Comparison of ENCODE assay signal across 18 cellular contexts in genomic region chr22:23122216-23122957, GRCh38. TPM values are rescaled to one million over a fixed set of nuclear protein-coding genes. Genes with fewer than 3 reads are reported as not detected.
DNase-seq lines count a peak whose midpoint lies in the region; ATAC-seq, FAIRE-seq and TF ChIP-seq lines count a peak whose summit lies in the region.
"Had no signal": no experiment of that assay in that cellular context is flagged by ENCODE, and none has a peak within 500 bp of the region (broad histone marks: within the 10 kb centered on the region; RNA-seq: fewer than 3 reads in every experiment).

No MANE protein-coding gene starts in this region.

- peaks cover 26% of the 10 kb centered on the region for H3K9me1 ChIP-seq in K562 (ENCODE audit: control insufficient read depth, insufficient read depth, low read length)

- H3K27me3 ChIP-seq in BLaER1, result no peaks in the 10 kb centered on the region
- H3K27me3 ChIP-seq in K562 (ENCODE audit: control insufficient read depth in 2 of 2, insufficient read depth in 2 of 2, low read length in 2 of 2), result peaks cover 50 to 95% of the 10 kb centered on the region in 2 experiments
- no peaks in the 10 kb centered on the region for H3K27me3 ChIP-seq in layer of hippocampus (ENCODE audit: control insufficient read depth, insufficient read depth, low read length)
- H3K27me3 ChIP-seq in lower lobe of right lung (ENCODE audit: low read depth), result no peaks in the 10 kb centered on the region

- H2AFZ ChIP-seq in K562 (ENCODE audit: low read depth, low read length), result no peak overlapping the region

- no TSS peak for BruUV-seq in K562 (replicated peaks; lab: Mats Ljungman, UMichigan)

- intact Hi-C loops in K562 (cut with micrococcal nuclease), result loop anchor here (5.0 to 10.0 kb wide), 2 partner anchors 400 to 658 kb away; no protein-coding TSS in a partner anchor
- intact Hi-C loops in posterior cingulate gyrus (cut with DNase I), result loop anchor here (10.0 kb wide), 1 partner anchor 658 kb away; no protein-coding TSS in a partner anchor
- intact Hi-C loops in lower lobe of right lung (cut with DNase I), result loop anchor here (10.0 kb wide), 1 partner anchor 158 kb away; no protein-coding TSS in a partner anchor

- H3K9ac ChIP-seq in BLaER1, result no peak overlapping the region
- 0 out of 4 replicates have a peak overlapping the region, but pooled peaks of 1 of the 2 experiments have one; percentile 7 for H3K9ac ChIP-seq in K562 (ENCODE audit: insufficient read depth in 1 of 2, low read depth in 2 of 2, low read length in 2 of 2)

- no peak for TF ChIP-seq RAD21 in K562 (CRISPR knock-in tag; conservative IDR thresholded peaks at IDR 0.05 in 1 of 2, IDR thresholded peaks at IDR 0.05 in 1 of 2)

- CTCF ChIA-PET in K562 (lab: Yijun Ruan, JAX; ENCODE audit: low intra/inter-chr PET ratio), result interaction anchor here (0.8 to 12.0 kb wide), 2 partner anchors 163 to 167 kb away, joined by 3 to 549 read pairs; no protein-coding TSS in a partner anchor

- POLR2A ChIA-PET in K562 (lab: Yijun Ruan, JAX), result interaction anchor here (0.6 to 19.0 kb wide), 19 partner anchors 9 to 908 kb away, joined by 3 to 414 read pairs (median 4); partner anchors contain the start of gene RAB36

- H3K79me2 ChIP-seq in K562 (ENCODE audit: control insufficient read depth, insufficient read depth, low read length), result no peaks in the 10 kb centered on the region

- H3K4me1 ChIP-seq in BLaER1, result peaks cover 53% of the 10 kb centered on the region
- H3K4me1 ChIP-seq in K562 (replicated peaks in 1 of 2; ENCODE audit: control insufficient read depth in 2 of 2, insufficient read depth in 2 of 2, low read length in 2 of 2), result peaks cover 9 to 23% of the 10 kb centered on the region in 2 experiments; a peak in 4 of 5 replicates
- no peaks in the 10 kb centered on the region for H3K4me1 ChIP-seq in lower lobe of right lung
- H3K4me1 ChIP-seq: HAP-1 had no signal

- no peak for TF ChIP-seq POLR2A in K562 (conservative IDR thresholded peaks at IDR 0.05)

- no peak for TF ChIP-seq EP300 in K562 (IDR thresholded peaks at IDR 0.05; ENCODE audit: low read length)

- in situ Hi-C loops in K562 (cut with MboI), result no loop called here

- 1% methylated on average over 13 of the region's 13 CpGs for WGBS in K562 (ENCODE audit: insufficient coverage, low coverage, missing lambda C conversion rate)

- H3K9me3 ChIP-seq in BLaER1, result no peaks in the 10 kb centered on the region
- H3K9me3 ChIP-seq in K562 (replicated peaks; ENCODE audit: control insufficient read depth, insufficient read depth, low read depth, low read length), result no peaks in the 10 kb centered on the region
- no peaks in the 10 kb centered on the region for H3K9me3 ChIP-seq in lower lobe of right lung
- H3K9me3 ChIP-seq: HAP-1 had no signal

- H3K36me3 ChIP-seq in BLaER1 (peaks cover 27% of the 10 kb centered on the region; the same call in 1 of the 2 replicates), K562 (ENCODE audit: control insufficient read depth, insufficient read depth, low read length) (no peaks in the 10 kb centered on the region), lower lobe of right lung (no peaks in the 10 kb centered on the region)
- H3K36me3 ChIP-seq: HAP-1 had no signal

- H3K27ac ChIP-seq in BLaER1 (peak overlapping the region; percentile 4; the same call in 1 of the 2 replicates), K562 (ENCODE audit: extremely low read depth, low read depth, low read length) (no peak overlapping the region), layer of hippocampus (ENCODE audit: low read depth, low read length) (peak overlapping the region; percentile 74), lower lobe of right lung (no peak overlapping the region)

- TF ChIP-seq CTCF in K562 (IDR thresholded peaks at IDR 0.05 in 2 of 3, conservative IDR thresholded peaks at IDR 0.05 in 1 of 3; ENCODE audit: insufficient read depth in 2 of 3, low read depth in 1 of 3, low read length in 3 of 3) (no peak), lower lobe of right lung (IDR thresholded peaks at IDR 0.05) (no peak)

- no peak overlapping the region for H3K4me3 ChIP-seq in BLaER1
- no peak overlapping the region for H3K4me3 ChIP-seq in K562
- H3K4me3 ChIP-seq in lower lobe of right lung, result no peak overlapping the region
- H3K4me3 ChIP-seq: HAP-1 had no signal

- peak overlapping the region; percentile 67 for H3K4me2 ChIP-seq in BLaER1
- H3K4me2 ChIP-seq in K562 (ENCODE audit: insufficient read depth, low read length), result no peak overlapping the region

- H4K20me1 ChIP-seq in BLaER1 (peaks cover 7% of the 10 kb centered on the region; the same call in 1 of the 2 replicates), K562 (replicated peaks; ENCODE audit: control insufficient read depth, insufficient read depth, low read length) (peaks cover 76% of the 10 kb centered on the region)

- no peak for FAIRE-seq in K562 (lab: Jason Lieb, UNC)
- FAIRE-seq: G401.6 had no signal

- peak in 3 of 4 experiments; percentile 54 to 61 (median 58) for DNase-seq in K562 (ENCODE audit: extremely low read depth in 1 of 4, low spot score in 3 of 4)
- DNase-seq in posterior cingulate gyrus, result peak in 8 of 10 donors; percentile 18 to 93 (median 60)
- DNase-seq in NCI-H82 (lab: John Stamatoyannopoulos, UW), result no peak
- no peak for DNase-seq in H4 (ENCODE audit: low spot score)
- DNase-seq in lower lobe of right lung, result no peak
- DNase-seq: 8988T; CD4-positive, CD25-positive, alpha-beta regulatory T cell; COR-L47; DMS 273 treated with DMSO at 0.1 percent for 48 hours; NCI-H774; SIG-M5 had no signal

- ATAC-seq in K562 (no peak), GM19395 (IDR thresholded peaks at IDR 0.05; ENCODE audit: unreplicated experiment) (no peak), lower lobe of right lung (no peak)

RNA-seq across cellular contexts. Expression of gene RSPH14, which starts 19.4 kb away (rescaled TPM):
- total RNA-seq in K562 (2011; cell fraction: chromatin; rRNA removed; ENCODE audit: low replicate concordance), result not detected in 2 replicates
- total RNA-seq in K562 (2011; cell fraction: nucleolus; rRNA removed), result not detected in 2 replicates
- total RNA-seq in K562 (2011; cell fraction: nucleoplasm; rRNA removed), result not detected in 2 replicates
- total RNA-seq in K562 (2014; rRNA removed), result not detected in 2 replicates
- not detected in 2 replicates for total RNA-seq in K562 (2014; rRNA removed; fragmentation: Illumina TruSeq; extraction: Trizol)
- total RNA-seq in K562 (2015; rRNA removed; fragmentation: Illumina TruSeq; extraction: Trizol), result not detected in 2 replicates
- not detected in 2 replicates for total RNA-seq in K562 (2021)
- 0.24 TPM in 1 of 2 replicates, not detected in the other for polyA plus RNA-seq in K562 (2011; rRNA removed)
- not detected in 2 replicates for polyA plus RNA-seq in K562 (2011; cell fraction: cytosol; rRNA removed)
- polyA plus RNA-seq in K562 (2011; cell fraction: nucleus; rRNA removed), result 0.27 TPM in 1 of 2 replicates, not detected in the other
- not detected in 2 replicates for polyA plus RNA-seq in K562 (2012)
- not detected in 2 replicates for polyA plus RNA-seq in K562 (2014; fragmentation: Illumina TruSeq; extraction: Trizol)
- under 1 TPM in 1 of 2 experiments, not detected in 1; 0.35 TPM for polyA plus RNA-seq in K562 (2014; fragmentation: Nextera tagmentation; extraction: Ambion mirVana)
- polyA plus RNA-seq in K562 (2014; rRNA removed), result not detected in 2 replicates
- polyA minus RNA-seq in K562 (2011; rRNA and poly(A)+ RNA removed), result not detected in 2 replicates
- not detected in 2 replicates for polyA minus RNA-seq in K562 (2011; cell fraction: cytosol; rRNA and poly(A)+ RNA removed)
- not detected in 2 replicates for polyA minus RNA-seq in K562 (2011; cell fraction: nucleus; rRNA and poly(A)+ RNA removed)
- total RNA-seq in H4 (2014; rRNA removed; shearing (Covaris generic)), result not detected in 2 replicates
- 2.0 TPM for total RNA-seq in lower lobe of right lung
- total RNA-seq: CD4-positive, CD25-positive, alpha-beta regulatory T cell; NCI-H460; RPMI7951 had no signal

RNA-seq across cellular contexts. Expression of gene RAB36, which starts 22.9 kb away (rescaled TPM):
- total RNA-seq in K562 (2011; cell fraction: chromatin; rRNA removed; ENCODE audit: low replicate concordance), result not detected in 2 replicates
- total RNA-seq in K562 (2011; cell fraction: nucleolus; rRNA removed), result not detected in 2 replicates
- not detected in 2 replicates for total RNA-seq in K562 (2011; cell fraction: nucleoplasm; rRNA removed)
- total RNA-seq in K562 (2014; rRNA removed) (0.04 and 0.50 TPM in 2 replicates), K562 (2014; rRNA removed; fragmentation: Illumina TruSeq; extraction: Trizol) (not detected in 2 replicates), K562 (2015; rRNA removed; fragmentation: Illumina TruSeq; extraction: Trizol) (not detected in 2 replicates), K562 (2021) (0.09 TPM in 1 of 2 replicates, not detected in the other), lower lobe of right lung (9.6 TPM)
- polyA plus RNA-seq in K562 (2011; rRNA removed) (0.01 and 0.04 TPM in 2 replicates), K562 (2014; fragmentation: Illumina TruSeq; extraction: Trizol) (not detected in 2 replicates), K562 (2014; fragmentation: Nextera tagmentation; extraction: Ambion mirVana) (under 1 TPM; 0.04 to 0.08 TPM), K562 (2014; rRNA removed) (0.08 TPM in 1 of 2 replicates, not detected in the other)
- 0.58 TPM in 1 of 2 replicates, not detected in the other for polyA plus RNA-seq in K562 (2011; cell fraction: cytosol; rRNA removed)
- polyA plus RNA-seq in K562 (2011; cell fraction: nucleus; rRNA removed), result 0.06 TPM in 1 of 2 replicates, not detected in the other
- polyA plus RNA-seq in K562 (2012), result 0.08 and 0.18 TPM in 2 replicates
- 0.42 TPM in 1 of 2 replicates, not detected in the other for polyA minus RNA-seq in K562 (2011; rRNA and poly(A)+ RNA removed)
- polyA minus RNA-seq in K562 (2011; cell fraction: cytosol; rRNA and poly(A)+ RNA removed), result not detected in 2 replicates
- polyA minus RNA-seq in K562 (2011; cell fraction: nucleus; rRNA and poly(A)+ RNA removed), result 0.11 and 0.40 TPM in 2 replicates
- 3.0 and 3.7 TPM in 2 replicates for total RNA-seq in H4 (2014; rRNA removed; shearing (Covaris generic))

RNA-seq across cellular contexts. Expression of gene GNAZ, which starts 52.1 kb away (rescaled TPM):
- 0.79 and 1.2 TPM in 2 replicates for total RNA-seq in K562 (2011; cell fraction: chromatin; rRNA removed; ENCODE audit: low replicate concordance)
- 0.50 and 0.79 TPM in 2 replicates for total RNA-seq in K562 (2011; cell fraction: nucleolus; rRNA removed)
- 0.29 and 0.46 TPM in 2 replicates for total RNA-seq in K562 (2011; cell fraction: nucleoplasm; rRNA removed)
- 0.14 and 0.24 TPM in 2 replicates for total RNA-seq in K562 (2014; rRNA removed)
- total RNA-seq in K562 (2014; rRNA removed; fragmentation: Illumina TruSeq; extraction: Trizol), result 0.04 and 0.10 TPM in 2 replicates
- total RNA-seq in K562 (2015; rRNA removed; fragmentation: Illumina TruSeq; extraction: Trizol), result 0.04 and 0.11 TPM in 2 replicates
- total RNA-seq in K562 (2021), result 0.22 and 0.74 TPM in 2 replicates
- 0.13 and 0.22 TPM in 2 replicates for polyA plus RNA-seq in K562 (2011; rRNA removed)
- 0.15 and 0.31 TPM in 2 replicates for polyA plus RNA-seq in K562 (2011; cell fraction: cytosol; rRNA removed)
- 0.35 and 0.60 TPM in 2 replicates for polyA plus RNA-seq in K562 (2011; cell fraction: nucleus; rRNA removed)
- 0.14 and 0.26 TPM in 2 replicates for polyA plus RNA-seq in K562 (2012)
- 0.12 and 0.13 TPM in 2 replicates for polyA plus RNA-seq in K562 (2014; fragmentation: Illumina TruSeq; extraction: Trizol)
- polyA plus RNA-seq in K562 (2014; fragmentation: Nextera tagmentation; extraction: Ambion mirVana), result not detected
- polyA plus RNA-seq in K562 (2014; rRNA removed), result 0.18 TPM in 1 of 2 replicates, not detected in the other
- polyA minus RNA-seq in K562 (2011; rRNA and poly(A)+ RNA removed), result 0.21 and 0.32 TPM in 2 replicates
- 0.57 TPM in 1 of 2 replicates, not detected in the other for polyA minus RNA-seq in K562 (2011; cell fraction: cytosol; rRNA and poly(A)+ RNA removed)
- polyA minus RNA-seq in K562 (2011; cell fraction: nucleus; rRNA and poly(A)+ RNA removed), result 0.40 and 0.67 TPM in 2 replicates
- 2.3 and 3.4 TPM in 2 replicates for total RNA-seq in H4 (2014; rRNA removed; shearing (Covaris generic))
- total RNA-seq in lower lobe of right lung, result 2.4 TPM

RNA-seq across cellular contexts. Expression of gene BCR, which starts 57.9 kb away (rescaled TPM):
- 234 and 446 TPM in 2 replicates for total RNA-seq in K562 (2011; cell fraction: chromatin; rRNA removed; ENCODE audit: low replicate concordance)
- 279 and 314 TPM in 2 replicates for total RNA-seq in K562 (2011; cell fraction: nucleolus; rRNA removed)
- 196 and 222 TPM in 2 replicates for total RNA-seq in K562 (2011; cell fraction: nucleoplasm; rRNA removed)
- total RNA-seq in K562 (2014; rRNA removed) (81.7 and 100 TPM in 2 replicates), K562 (2014; rRNA removed; fragmentation: Illumina TruSeq; extraction: Trizol) (27.5 and 45.6 TPM in 2 replicates), K562 (2015; rRNA removed; fragmentation: Illumina TruSeq; extraction: Trizol) (65.7 and 68.4 TPM in 2 replicates), K562 (2021) (144 and 150 TPM in 2 replicates), lower lobe of right lung (57.2 TPM)
- polyA plus RNA-seq in K562 (2011; rRNA removed) (20.9 and 36.8 TPM in 2 replicates), K562 (2014; fragmentation: Illumina TruSeq; extraction: Trizol) (45.8 and 60.4 TPM in 2 replicates), K562 (2014; fragmentation: Nextera tagmentation; extraction: Ambion mirVana) (under 1 TPM; 0.41 to 0.70 TPM), K562 (2014; rRNA removed) (34.9 and 36.1 TPM in 2 replicates)
- 26.4 and 31.1 TPM in 2 replicates for polyA plus RNA-seq in K562 (2011; cell fraction: cytosol; rRNA removed)
- polyA plus RNA-seq in K562 (2011; cell fraction: nucleus; rRNA removed), result 57.9 and 76.9 TPM in 2 replicates
- polyA plus RNA-seq in K562 (2012), result 73.9 and 75.3 TPM in 2 replicates
- polyA minus RNA-seq in K562 (2011; rRNA and poly(A)+ RNA removed), result 113 and 124 TPM in 2 replicates
- 132 and 181 TPM in 2 replicates for polyA minus RNA-seq in K562 (2011; cell fraction: cytosol; rRNA and poly(A)+ RNA removed)
- polyA minus RNA-seq in K562 (2011; cell fraction: nucleus; rRNA and poly(A)+ RNA removed), result 138 and 300 TPM in 2 replicates
- 8.4 and 10.1 TPM in 2 replicates for total RNA-seq in H4 (2014; rRNA removed; shearing (Covaris generic))

Comparison
In these comparisons a context has a peak if more than half of its experiments do, and no peak if none do; other contexts are left out.
1. H3K27ac ChIP-seq: peak in BLaER1 (single experiment) and layer of hippocampus (single experiment); none in K562 (single experiment) and lower lobe of right lung (single experiment).
2. DNase-seq: peak in K562 (3 of 4) and posterior cingulate gyrus (8 of 10); none in NCI-H82 (single experiment), H4 (single experiment) and lower lobe of right lung (single experiment).